In genomic region chr7:142796501-142797341, GRCh38 we compare ENCODE assay signal across 8 cellular contexts. TPM values are rescaled to one million over a fixed set of nuclear protein-coding genes. Genes with fewer than 3 reads are reported as not detected.
DNase-seq lines count a peak whose midpoint lies in the region; ATAC-seq and TF ChIP-seq lines count a peak whose summit lies in the region.

No MANE protein-coding gene starts in this region.

- TF ChIP-seq CTCF in right atrium auricular region (IDR thresholded peaks at IDR 0.05), result no peak
- no peak for TF ChIP-seq CTCF in spleen (IDR thresholded peaks at IDR 0.05 in 8 of 11, conservative IDR thresholded peaks at IDR 0.05 in 3 of 11)

- H3K27me3 ChIP-seq in right atrium auricular region (peaks cover 10 to 14% of the 10 kb centered on the region in 2 donors), spleen (replicated peaks in 1 of 7) (peaks cover 0 to 43% (median 16%) of the 10 kb centered on the region in 7 donors)

- CTCF ChIA-PET in activated CD8-positive, alpha-beta T cell treated with anti-CD3 and anti-CD28 coated beads, Interleukin-2, amount 10 ng/mL, durations not matched to agents 7 days and 5 days (lab: Charles Lee), result interaction anchor here (1.9 to 20.0 kb wide), 3 partner anchors 10 to 171 kb away, joined by 7 to 584 read pairs (median 77); no protein-coding TSS in a partner anchor

- intact Hi-C loops in spleen (cut with DNase I; ENCODE audit: low total_unique reads), result no loop called here

- POLR2A ChIA-PET in activated CD8-positive, alpha-beta T cell treated with anti-CD3 and anti-CD28 coated beads, Interleukin-2, amount 10 ng/mL, durations not matched to agents 7 days and 5 days (lab: Charles Lee), result interaction anchor here (0.5 to 22.0 kb wide), 16 partner anchors 5 to 488 kb away, joined by 3 to 2065 read pairs (median 5); no protein-coding TSS in a partner anchor

- H3K4me3 ChIP-seq in right atrium auricular region (peak overlapping the region; percentile 2 to 41), spleen (peak overlapping the region; percentile 30 to 77 (median 40))

- peak; percentile 29 for DNase-seq in activated CD8-positive, alpha-beta T cell treated with anti-CD3 and anti-CD28 coated beads, Interleukin-2, amount 10 ng/mL, durations not matched to agents 7 days and 5 days
- peak; percentile 55 for DNase-seq in right atrium auricular region (ENCODE audit: low spot score)
- peak; percentile 84 for DNase-seq in spleen
- DNase-seq in effector CD8-positive, alpha-beta T cell (lab: John Stamatoyannopoulos, UW), result no peak
- no peak for DNase-seq in stimulated activated naive CD4-positive, alpha-beta T cell treated with Interleukin-2 at 50 U/mL for 16 hours (lab: John Stamatoyannopoulos, UW)
- DNase-seq in stimulated activated naive CD4-positive, alpha-beta T cell (lab: John Stamatoyannopoulos, UW), result no peak

- no peaks in the 10 kb centered on the region for H3K27me3 Mint-ChIP-seq in activated CD8-positive, alpha-beta T cell treated with anti-CD3 and anti-CD28 coated beads, Interleukin-2, amount 10 ng/mL, durations not matched to agents 7 days and 5 days (ENCODE audit: low read depth)

- H3K27ac ChIP-seq in right atrium auricular region, result no peak overlapping the region
- peak overlapping the region; percentile 91 to 98 (median 94) for H3K27ac ChIP-seq in spleen

- peaks cover 86% of the 10 kb centered on the region for H3K36me3 Mint-ChIP-seq in activated CD8-positive, alpha-beta T cell treated with anti-CD3 and anti-CD28 coated beads, Interleukin-2, amount 10 ng/mL, durations not matched to agents 7 days and 5 days (ENCODE audit: low read depth)

- peak; percentile 34 for TF ChIP-seq POLR2A in GM15510 (IDR thresholded peaks at IDR 0.05; ENCODE audit: borderline replicate concordance, extremely low read depth, insufficient read length)
- TF ChIP-seq POLR2A in spleen (IDR thresholded peaks at IDR 0.05), result no peak

- H3K4me3 Mint-ChIP-seq in activated CD8-positive, alpha-beta T cell treated with anti-CD3 and anti-CD28 coated beads, Interleukin-2, amount 10 ng/mL, durations not matched to agents 7 days and 5 days, result peak overlapping the region; percentile 90

- H3K36me3 ChIP-seq in right atrium auricular region, result no peaks in the 10 kb centered on the region
- peaks cover 0 to 13% (median under 1%) of the 10 kb centered on the region in 6 donors for H3K36me3 ChIP-seq in spleen

- WGBS in spleen, 5 donors, result 5 to 21% (median 5%) methylated on average over 27 to 69 of the region's 69 CpGs

- peak overlapping the region; percentile 99 for H3K27ac Mint-ChIP-seq in activated CD8-positive, alpha-beta T cell treated with anti-CD3 and anti-CD28 coated beads, Interleukin-2, amount 10 ng/mL, durations not matched to agents 7 days and 5 days

- peaks cover 0 to 18% of the 10 kb centered on the region in 2 donors for H3K4me1 ChIP-seq in right atrium auricular region
- peaks cover 0 to 91% (median 34%) of the 10 kb centered on the region in 6 donors for H3K4me1 ChIP-seq in spleen

- no peaks in the 10 kb centered on the region for H3K9me3 Mint-ChIP-seq in activated CD8-positive, alpha-beta T cell treated with anti-CD3 and anti-CD28 coated beads, Interleukin-2, amount 10 ng/mL, durations not matched to agents 7 days and 5 days (ENCODE audit: insufficient read depth)

- H3K9me3 ChIP-seq in right atrium auricular region (no peaks in the 10 kb centered on the region), spleen (no peaks in the 10 kb centered on the region)

- peaks cover 69% of the 10 kb centered on the region for H3K4me1 Mint-ChIP-seq in activated CD8-positive, alpha-beta T cell treated with anti-CD3 and anti-CD28 coated beads, Interleukin-2, amount 10 ng/mL, durations not matched to agents 7 days and 5 days (ENCODE audit: low read depth)

- peak; percentile 53 for ATAC-seq in HG02588 (IDR thresholded peaks at IDR 0.05; ENCODE audit: unreplicated experiment)
- peak; percentile 11 for ATAC-seq in activated CD8-positive, alpha-beta T cell treated with anti-CD3 and anti-CD28 coated beads, Interleukin-2, amount 10 ng/mL, durations not matched to agents 7 days and 5 days

RNA-seq across cellular contexts. Expression of gene PRSS2, which starts 26.0 kb away (rescaled TPM):
- not detected for total RNA-seq in activated CD8-positive, alpha-beta T cell treated with anti-CD3 and anti-CD28 coated beads, Interleukin-2, amount 10 ng/mL, durations not matched to agents 7 days and 5 days
- total RNA-seq in right atrium auricular region, result under 1 TPM in 1 of 2 donors, not detected in 1; 0.51 TPM
- 10 to 100 TPM in 2 of 7 donors, 1 to 10 TPM in 1, not detected in 4; 3.8 to 14.5 (median 11.1) TPM for total RNA-seq in spleen
- polyA plus RNA-seq in spleen, result 1 to 10 TPM; 1.1 to 1.3 (median 1.2) TPM

RNA-seq across cellular contexts. Expression of gene PRSS1, which starts 47.4 kb away (rescaled TPM):
- total RNA-seq in activated CD8-positive, alpha-beta T cell treated with anti-CD3 and anti-CD28 coated beads, Interleukin-2, amount 10 ng/mL, durations not matched to agents 7 days and 5 days, result not detected
- total RNA-seq in right atrium auricular region (not detected), spleen (1 to 10 TPM in 3 of 7 donors, not detected in 4; 2.9 to 6.3 (median 3.0) TPM)
- 1 to 10 TPM in 2 of 3 donors, under 1 TPM in 1; 0.88 to 1.4 (median 1.2) TPM for polyA plus RNA-seq in spleen

RNA-seq across cellular contexts. Expression of gene EPHB6, which starts 58.2 kb away (rescaled TPM):
- total RNA-seq in activated CD8-positive, alpha-beta T cell treated with anti-CD3 and anti-CD28 coated beads, Interleukin-2, amount 10 ng/mL, durations not matched to agents 7 days and 5 days, result 1 to 10 TPM; 7.0 TPM
- total RNA-seq in right atrium auricular region, result 10 to 100 TPM in 1 of 2 donors, 1 to 10 TPM in 1; 8.2 to 19.4 TPM
- total RNA-seq in spleen, result 10 to 100 TPM; 12.3 to 15.5 (median 13.9) TPM
- polyA plus RNA-seq in spleen, result 10 to 100 TPM; 11.3 to 28.8 (median 23.6) TPM

Comparison
In these comparisons a context has a peak if more than half of its experiments do, and no peak if none do; other contexts are left out.
1. DNase-seq: peak in activated CD8-positive, alpha-beta T cell treated with anti-CD3 and anti-CD28 coated beads, Interleukin-2, amount 10 ng/mL, durations not matched to agents 7 days and 5 days (single experiment), right atrium auricular region (single experiment) and spleen (single experiment); none in effector CD8-positive, alpha-beta T cell (single experiment), stimulated activated naive CD4-positive, alpha-beta T cell treated with Interleukin-2 at 50 U/mL for 16 hours (single experiment) and stimulated activated naive CD4-positive, alpha-beta T cell (0 of 6).
2. H3K27ac ChIP-seq: peak in spleen (8 of 8); none in right atrium auricular region (0 of 2).